In the genomic region with DNA sequence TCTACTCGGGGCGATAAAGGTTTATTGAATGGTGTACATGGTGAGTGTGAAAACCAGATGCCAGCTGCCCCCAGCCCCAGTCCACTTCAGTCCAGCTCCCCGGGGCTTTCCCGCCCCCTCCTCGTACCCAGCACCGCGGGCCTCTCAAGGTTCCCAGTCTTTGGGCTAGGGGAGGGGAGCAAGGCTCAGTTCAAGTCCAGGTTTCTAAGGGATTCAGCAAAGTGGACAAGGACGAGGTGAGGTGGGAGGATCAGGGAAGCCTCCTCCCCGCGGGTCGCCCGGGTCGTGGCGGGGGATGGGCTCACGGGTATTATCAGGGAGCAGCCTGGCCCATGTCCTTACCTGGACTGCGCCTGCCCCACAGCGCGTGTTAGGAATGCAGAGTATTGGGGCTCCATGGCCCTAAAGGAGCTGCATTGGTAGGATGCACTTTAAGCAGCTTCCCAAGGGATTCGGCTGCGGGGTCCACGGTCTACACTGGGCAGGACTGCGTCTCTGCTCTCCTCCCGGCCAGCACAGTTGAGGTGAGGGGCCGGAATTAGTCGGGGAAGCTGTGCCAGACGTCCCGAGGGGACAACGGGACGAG, we compare ENCODE assay signal across 8 cellular contexts. TPM values are rescaled to one million over a fixed set of nuclear protein-coding genes. Genes with fewer than 3 reads are reported as not detected.
DNase-seq lines count a peak whose midpoint lies in the region; ATAC-seq, FAIRE-seq and TF ChIP-seq lines count a peak whose summit lies in the region.

No MANE protein-coding gene starts in this region.

- H3K27ac ChIP-seq in left ventricle myocardium inferior (replicated peaks): peak overlapping the region; percentile 98
- peak overlapping the region in 1 of 2 donors; percentile 14 for H3K27ac ChIP-seq in small intestine (ENCODE audit: low read depth in 1 of 2, low read length in 1 of 2)

- H3K27me3 Mint-ChIP-seq in activated T-cell treated with anti-CD3 and anti-CD28 coated beads, Interleukin-2, amount 50 U/mL, for 24 hours: no peaks in the 10 kb centered on the region

- DNase-seq in activated T-cell treated with anti-CD3 and anti-CD28 coated beads, Interleukin-2, amount 50 U/mL, for 24 hours: no peak
- no peak for DNase-seq in activated T-cell treated with anti-CD3 and anti-CD28 coated beads for 4 hours
- DNase-seq in left ventricle myocardium inferior: no peak
- DNase-seq in small intestine: peak; percentile 23
- DNase-seq in DMS53 (lab: John Stamatoyannopoulos, UW): no peak
- DNase-seq in HK-2 (ENCODE audit: unreplicated experiment): no peak

- H3K4me3 Mint-ChIP-seq in activated T-cell treated with anti-CD3 and anti-CD28 coated beads, Interleukin-2, amount 50 U/mL, for 24 hours: peak overlapping the region; percentile 83

- intact Hi-C loops in left ventricle myocardium inferior (cut with micrococcal nuclease): loop anchor here (10.0 kb wide), 1 partner anchor 97 kb away; no protein-coding TSS in a partner anchor

- 1 to 2% (median 1%) methylated on average over 26 to 29 of the region's 29 CpGs for WGBS in small intestine, 3 donors

- H3K4me1 ChIP-seq in left ventricle myocardium inferior: peaks cover 58% of the 10 kb centered on the region
- H3K4me1 ChIP-seq in small intestine (ENCODE audit: control insufficient read depth in 2 of 2, insufficient read depth in 1 of 2, low read depth in 1 of 2, low read length in 1 of 2): peaks cover 2 to 4% of the 10 kb centered on the region in 2 donors

- H3K9me3 ChIP-seq in left ventricle myocardium inferior (replicated peaks): no peaks in the 10 kb centered on the region
- H3K9me3 ChIP-seq in small intestine (ENCODE audit: control insufficient read depth, low read depth): no peaks in the 10 kb centered on the region

- H3K36me3 Mint-ChIP-seq in activated T-cell treated with anti-CD3 and anti-CD28 coated beads, Interleukin-2, amount 50 U/mL, for 24 hours (ENCODE audit: low read depth): peaks cover 14% of the 10 kb centered on the region

- peaks cover 46% of the 10 kb centered on the region for H3K4me1 Mint-ChIP-seq in activated T-cell treated with anti-CD3 and anti-CD28 coated beads, Interleukin-2, amount 50 U/mL, for 24 hours (ENCODE audit: low read depth)

- H3K4me3 ChIP-seq in WI38 (ENCODE audit: low read depth, low read length) (peak overlapping the region; percentile 82), left ventricle myocardium inferior (peak overlapping the region; percentile 94), small intestine (ENCODE audit: low read depth in 1 of 2, low read length in 2 of 2) (peak overlapping the region; percentile 17 to 47)

- FAIRE-seq in small intestine (lab: Jason Lieb, UNC): no peak

- peak overlapping the region; percentile 96 for H3K27ac Mint-ChIP-seq in activated T-cell treated with anti-CD3 and anti-CD28 coated beads, Interleukin-2, amount 50 U/mL, for 24 hours

- TF ChIP-seq CTCF in WI38 (IDR thresholded peaks at IDR 0.05; ENCODE audit: low read depth, low read length) (no peak), left ventricle myocardium inferior (IDR thresholded peaks at IDR 0.05; ENCODE audit: borderline replicate concordance) (no peak)

- no peaks in the 10 kb centered on the region for H3K27me3 ChIP-seq in left ventricle myocardium inferior (ENCODE audit: low read depth)
- H3K27me3 ChIP-seq in small intestine (ENCODE audit: control insufficient read depth in 2 of 2, insufficient read depth in 2 of 2, low read length in 2 of 2): no peaks in the 10 kb centered on the region

- ATAC-seq in GM19395 (IDR thresholded peaks at IDR 0.05; ENCODE audit: unreplicated experiment): no peak

- no peaks in the 10 kb centered on the region for H3K9me3 Mint-ChIP-seq in activated T-cell treated with anti-CD3 and anti-CD28 coated beads, Interleukin-2, amount 50 U/mL, for 24 hours

- no peaks in the 10 kb centered on the region for H3K36me3 ChIP-seq in left ventricle myocardium inferior
- no peaks in the 10 kb centered on the region for H3K36me3 ChIP-seq in small intestine (ENCODE audit: control insufficient read depth in 2 of 2, insufficient read depth in 2 of 2, low read length in 2 of 2)

RNA-seq across cellular contexts. Expression of a gene that starts 0.5 kb away (rescaled TPM):
- total RNA-seq in left ventricle myocardium inferior: 14.1 TPM
- 10 to 100 TPM; 10.1 to 28.4 (median 17.0) TPM for polyA plus RNA-seq in small intestine

Comparison
In these comparisons a context has a peak if more than half of its experiments do, and no peak if none do; other contexts are left out.
1. H3K4me3 ChIP-seq: peak in every context shown above with its lines; median percentile 94 in left ventricle myocardium inferior; 82 in WI38; 32 in small intestine.